22 cellular contexts compared by ENCODE assay signal in the genomic region with DNA sequence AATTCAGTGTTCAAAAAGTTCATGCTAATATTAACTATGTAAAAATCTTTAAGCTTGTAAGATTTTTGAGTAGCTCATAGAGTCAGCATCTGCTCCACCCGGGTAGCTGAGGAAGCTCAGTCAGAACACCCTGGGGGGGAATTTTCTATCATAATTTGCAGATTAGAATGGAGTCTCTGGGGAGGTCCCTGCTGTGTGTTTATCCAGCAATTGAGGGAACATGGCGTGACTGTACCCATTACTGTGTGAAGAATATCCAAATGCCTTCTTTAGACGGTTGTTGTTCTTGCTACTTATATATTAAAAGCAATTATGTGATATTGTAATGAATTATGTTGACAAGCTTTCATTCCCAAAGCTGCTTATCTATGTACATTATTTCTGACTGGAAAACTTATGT.
DNase-seq lines count a peak whose midpoint lies in the region; ATAC-seq and TF ChIP-seq lines count a peak whose summit lies in the region.
"Had no signal": no experiment of that assay in that cellular context is flagged by ENCODE, and none has a peak within 500 bp of the region (broad histone marks: within the 10 kb centered on the region; RNA-seq: fewer than 3 reads in every experiment).

No MANE protein-coding gene starts in this region.

- H3K4me1 Mint-ChIP-seq in progenitor cell of endocrine pancreas (ENCODE audit: low read depth), result no peaks in the 10 kb centered on the region
- H3K4me1 Mint-ChIP-seq: neural crest cell had no signal

- H3K27me3 Mint-ChIP-seq in progenitor cell of endocrine pancreas, result no peaks in the 10 kb centered on the region
- H3K27me3 Mint-ChIP-seq: activated CD4-positive, alpha-beta memory T cell treated with anti-CD3 and anti-CD28 coated beads for 36 hours; activated naive CD4-positive, alpha-beta T cell treated with anti-CD3 and anti-CD28 coated beads, Interleukin-2, amount 50 U/mL, for 24 hours; CD8-positive, alpha-beta memory T cell; type B pancreatic cell had no signal

- H3K4me3 ChIP-seq in choroid plexus epithelial cell (ENCODE audit: low read depth, low read length) (no peak overlapping the region), mammary epithelial cell (replicated peaks in 1 of 3; ENCODE audit: insufficient read depth in 1 of 3, low read depth in 2 of 3, low read length in 3 of 3) (no peak overlapping the region)

- no peaks in the 10 kb centered on the region for H3K4me1 ChIP-seq in mammary epithelial cell (ENCODE audit: insufficient read depth, low read length)

- H3K36me3 Mint-ChIP-seq in progenitor cell of endocrine pancreas (ENCODE audit: insufficient read depth), result peaks cover 14% of the 10 kb centered on the region

- peaks cover 2% of the 10 kb centered on the region for H3K36me3 ChIP-seq in mammary epithelial cell (ENCODE audit: insufficient read depth, low read length)

- CTCF ChIA-PET in mammary epithelial cell (lab: Charles Lee; ENCODE audit: low non-redundant PET), result no interaction called here

- no peak for TF ChIP-seq CTCF in choroid plexus epithelial cell (conservative IDR thresholded peaks at IDR 0.05; ENCODE audit: low read depth, low read length)
- no peak for TF ChIP-seq CTCF in progenitor cell of endocrine pancreas (IDR thresholded peaks at IDR 0.05; ENCODE audit: unreplicated experiment)
- TF ChIP-seq CTCF in mammary epithelial cell (conservative IDR thresholded peaks at IDR 0.05 in 1 of 2, IDR thresholded peaks at IDR 0.05 in 1 of 2; ENCODE audit: extremely low read depth in 1 of 2, insufficient read depth in 1 of 2, low read depth in 1 of 2, low read length in 2 of 2), result no peak

- H3K9me3 ChIP-seq in mammary epithelial cell (replicated peaks; ENCODE audit: insufficient read depth, low read length), result no peaks in the 10 kb centered on the region

- H3K27ac ChIP-seq in mammary epithelial cell (ENCODE audit: insufficient read depth, low read depth, low read length), result no peak overlapping the region

- H3K4me3 Mint-ChIP-seq in progenitor cell of endocrine pancreas (ENCODE audit: low read depth), result no peak overlapping the region
- H3K4me3 Mint-ChIP-seq: activated CD4-positive, alpha-beta memory T cell treated with anti-CD3 and anti-CD28 coated beads for 36 hours; activated naive CD4-positive, alpha-beta T cell treated with anti-CD3 and anti-CD28 coated beads, Interleukin-2, amount 50 U/mL, for 24 hours; neural crest cell; type B pancreatic cell had no signal

- no peaks in the 10 kb centered on the region for H3K79me2 ChIP-seq in mammary epithelial cell (ENCODE audit: insufficient read depth, low read length)

- no TSS peak for BruUV-seq in mammary epithelial cell (replicated peaks; lab: Mats Ljungman, UMichigan)

- ATAC-seq in HG02588 (IDR thresholded peaks at IDR 0.05; ENCODE audit: unreplicated experiment) (peak; percentile 50), HG03139 (IDR thresholded peaks at IDR 0.05; ENCODE audit: unreplicated experiment) (no peak)
- ATAC-seq: HCT116, left colon had no signal

- DNase-seq in Daoy (ENCODE audit: low read depth), result peak; percentile 89
- DNase-seq in NCI-H82 (lab: John Stamatoyannopoulos, UW), result peak; percentile 65
- peak; percentile 50 for DNase-seq in choroid plexus epithelial cell (ENCODE audit: low read depth)
- no peak for DNase-seq in DMS53 (lab: John Stamatoyannopoulos, UW)
- no peak for DNase-seq in progenitor cell of endocrine pancreas (ENCODE audit: low spot score, unreplicated experiment)
- DNase-seq in mammary epithelial cell, result no peak
- DNase-seq: activated CD4-positive, alpha-beta memory T cell treated with anti-CD3 and anti-CD28 coated beads for 36 hours; activated T-cell treated with anti-CD3 and anti-CD28 coated beads, Interleukin-2, amount 50 U/mL, for 1 hour; CD8-positive, alpha-beta memory T cell; dermis blood vessel endothelial cell; foreskin fibroblast; left colon; midbrain; NCI-H1105; NCI-H2227 treated with DMSO at 0.1 percent for 48 hours; stimulated activated naive CD4-positive, alpha-beta T cell had no signal

- in situ Hi-C loops in mammary epithelial cell (cut with MboI; ENCODE audit: low sequenced_read_pairs in 2 of 2), result no loop called here

- H3K4me2 ChIP-seq in mammary epithelial cell (ENCODE audit: insufficient read depth, low read depth, low read length), result no peak overlapping the region

- intact Hi-C loops in mammary epithelial cell (cut with micrococcal nuclease), result no loop called here

- H3K9ac ChIP-seq in mammary epithelial cell (ENCODE audit: insufficient read depth, low read length), result no peak overlapping the region

- no peaks in the 10 kb centered on the region for H3K27me3 ChIP-seq in mammary epithelial cell (ENCODE audit: insufficient read depth, low read length)

- 96% methylated on average over 3 of the region's 3 CpGs for WGBS in mammary epithelial cell (ENCODE audit: low coverage, missing lambda C conversion rate)

- peaks cover 6% of the 10 kb centered on the region for H3K9me3 Mint-ChIP-seq in progenitor cell of endocrine pancreas (ENCODE audit: low read depth)
- H3K9me3 Mint-ChIP-seq: type B pancreatic cell had no signal

- no peaks in the 10 kb centered on the region for H4K20me1 ChIP-seq in mammary epithelial cell (ENCODE audit: insufficient read depth, low read length)

- dilution Hi-C loops in mammary epithelial cell (cut with HindIII; ENCODE audit: low sequenced_read_pairs), result no loop called here

- H2AFZ ChIP-seq in mammary epithelial cell (ENCODE audit: low read depth, low read length), result no peak overlapping the region

- no peak overlapping the region for H3K27ac Mint-ChIP-seq in progenitor cell of endocrine pancreas
- H3K27ac Mint-ChIP-seq: activated CD4-positive, alpha-beta memory T cell treated with anti-CD3 and anti-CD28 coated beads for 36 hours; activated naive CD4-positive, alpha-beta T cell treated with anti-CD3 and anti-CD28 coated beads, Interleukin-2, amount 50 U/mL, for 24 hours; CD8-positive, alpha-beta memory T cell; type B pancreatic cell had no signal

Comparison
In these comparisons a context has a peak if more than half of its experiments do, and no peak if none do; other contexts are left out.
1. DNase-seq: peak in Daoy (single experiment), NCI-H82 (single experiment) and choroid plexus epithelial cell (single experiment); none in DMS53 (single experiment), progenitor cell of endocrine pancreas (single experiment) and mammary epithelial cell (single experiment).